In genomic region chrX:105552395-105552794, GRCh38 we compare ENCODE assay signal across 21 cellular contexts.
DNase-seq lines count a peak whose midpoint lies in the region; ATAC-seq, FAIRE-seq and TF ChIP-seq lines count a peak whose summit lies in the region.
"Had no signal": no experiment of that assay in that cellular context is flagged by ENCODE, and none has a peak within 500 bp of the region (broad histone marks: within the 10 kb centered on the region; RNA-seq: fewer than 3 reads in every experiment).

No MANE protein-coding gene starts in this region.

- FAIRE-seq in bronchial epithelial cell (lab: Jason Lieb, UNC), result no peak
- FAIRE-seq: GM12891, TTC549 had no signal

- no peaks in the 10 kb centered on the region for H3K36me3 ChIP-seq in bronchial epithelial cell (ENCODE audit: control insufficient read depth, insufficient read depth, low read length)
- H3K36me3 ChIP-seq: SJSA1 had no signal

- no peak for ATAC-seq in GM21825 (IDR thresholded peaks at IDR 0.05; ENCODE audit: unreplicated experiment)
- ATAC-seq: effector memory CD8-positive, alpha-beta T cell; GM23338; natural killer cell had no signal

- no peaks in the 10 kb centered on the region for H3K27me3 ChIP-seq in bronchial epithelial cell (ENCODE audit: control insufficient read depth, insufficient read depth, low read length)
- H3K27me3 ChIP-seq: SJSA1 had no signal

- DNase-seq in Daoy (ENCODE audit: low read depth) (peak; percentile 39), NCI-H82 (lab: John Stamatoyannopoulos, UW) (peak; percentile 54), bronchial epithelial cell (ENCODE audit: low read depth) (peak; percentile 91), iris pigment epithelial cell (ENCODE audit: low read depth) (peak; percentile 59), MV-4-11 (lab: John Stamatoyannopoulos, UW) (no peak), DMS153 treated with DMSO at 0.1 percent for 48 hours (lab: John Stamatoyannopoulos, UW; ENCODE audit: unreplicated experiment) (no peak)
- no peak for DNase-seq in stimulated activated naive CD4-positive, alpha-beta T cell treated with Interleukin-2 at 50 U/mL for 16 hours (lab: John Stamatoyannopoulos, UW)
- DNase-seq: activated CD4-positive, alpha-beta T cell treated with anti-CD3 and anti-CD28 coated beads, Interleukin-2, amount 50 U/mL, for 4 hours; activated naive CD8-positive, alpha-beta T cell treated with anti-CD3 and anti-CD28 coated beads, Interleukin-2, amount 10 ng/mL, durations not matched to agents 7 days and 5 days; activated T-cell treated with anti-CD3 and anti-CD28 coated beads, Interleukin-2, amount 50 U/mL, for 24 hours; CD8-positive, alpha-beta memory T cell; effector memory CD8-positive, alpha-beta T cell; KG1; natural killer cell; retina had no signal

- TF ChIP-seq CTCF in bronchial epithelial cell (IDR thresholded peaks at IDR 0.05; ENCODE audit: insufficient read depth, low read length, severe bottlenecking), result peak; percentile 22

- H3K4me3 ChIP-seq in bronchial epithelial cell (ENCODE audit: low read depth, low read length), result no peak overlapping the region
- H3K4me3 ChIP-seq: GM23338, lung, SJSA1 had no signal

Comparison
In these comparisons a context has a peak if more than half of its experiments do, and no peak if none do; other contexts are left out.
1. DNase-seq: peak in Daoy (single experiment), NCI-H82 (single experiment), bronchial epithelial cell (single experiment) and iris pigment epithelial cell (single experiment); none in stimulated activated naive CD4-positive, alpha-beta T cell treated with Interleukin-2 at 50 U/mL for 16 hours (single experiment), MV-4-11 (single experiment) and DMS153 treated with DMSO at 0.1 percent for 48 hours (single experiment).